ENCODE assay signal across 8 cellular contexts in the genomic region with DNA sequence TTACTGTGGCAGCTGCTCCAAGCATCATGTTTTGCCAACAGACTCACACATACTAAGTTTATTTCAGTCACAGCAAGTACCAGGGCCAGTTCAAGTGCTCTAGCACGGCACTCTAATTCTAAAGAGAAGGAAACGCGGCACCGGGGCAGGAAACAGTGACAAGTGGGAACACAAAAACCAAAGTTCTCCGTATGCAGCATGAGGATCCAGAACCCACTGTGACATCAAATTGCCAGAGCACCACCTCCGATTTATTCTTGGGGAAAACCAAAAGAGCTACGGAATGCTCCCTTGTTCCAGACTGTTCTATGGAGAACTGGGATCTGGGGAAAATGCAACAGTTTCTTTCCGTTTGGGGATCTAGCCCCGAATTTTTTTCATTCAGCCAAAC. TPM values are rescaled to one million over a fixed set of nuclear protein-coding genes. Genes with fewer than 3 reads are reported as not detected.
A peak's percentile ranks its signal among the peaks of the same experiment; 100 is the strongest.
DNase-seq lines count a peak whose midpoint lies in the region; ATAC-seq and TF ChIP-seq lines count a peak whose summit lies in the region.

No MANE protein-coding gene starts in this region.

- TF ChIP-seq CTCF in OCI-LY7 (conservative IDR thresholded peaks at IDR 0.05; ENCODE audit: low read length) (no peak), coronary artery (IDR thresholded peaks at IDR 0.05) (no peak), mucosa of descending colon (IDR thresholded peaks at IDR 0.05) (no peak)

- DNase-seq in NCI-H2029 treated with DMSO at 0.1 percent for 48 hours (lab: John Stamatoyannopoulos, UW): peak; percentile 2
- DNase-seq in NCI-H2029 (lab: John Stamatoyannopoulos, UW): no peak
- no peak for DNase-seq in OCI-LY7 (ENCODE audit: low spot score)
- DNase-seq in coronary artery (ENCODE audit: low spot score): no peak
- no peak for DNase-seq in mucosa of descending colon
- no peak for DNase-seq in epidermal melanocyte (ENCODE audit: insufficient read length, low spot score)
- DNase-seq in putamen (ENCODE audit: low spot score): no peak

- ATAC-seq in HG02623 (IDR thresholded peaks at IDR 0.05; ENCODE audit: unreplicated experiment) (peak; percentile 6), mucosa of descending colon (peak; percentile 0)

- peaks cover 35% of the 10 kb centered on the region for H3K36me3 ChIP-seq in OCI-LY7 (ENCODE audit: insufficient read depth, low read length)
- no peaks in the 10 kb centered on the region for H3K36me3 ChIP-seq in mucosa of descending colon (ENCODE audit: low read depth)

- POLR2A ChIA-PET in OCI-LY7 (lab: Charles Lee): interaction anchor here (0.6 to 1.2 kb wide), 2 partner anchors 388 to 799 kb away, joined by 3 read pairs; no protein-coding TSS in a partner anchor

- peaks cover 39% of the 10 kb centered on the region for H3K4me1 ChIP-seq in OCI-LY7 (ENCODE audit: insufficient read depth, low read length, poor library complexity, severe bottlenecking)
- peaks cover 6% of the 10 kb centered on the region for H3K4me1 ChIP-seq in mucosa of descending colon (ENCODE audit: low read depth)

- BruUV-seq in OCI-LY7 (replicated peaks; lab: Mats Ljungman, UMichigan): no TSS peak

- H3K4me2 ChIP-seq in OCI-LY7 (ENCODE audit: low read length): peak overlapping the region; percentile 89

- peak overlapping the region; percentile 23 for H3K27ac ChIP-seq in OCI-LY7 (ENCODE audit: low read depth, low read length, poor library complexity, severe bottlenecking)
- H3K27ac ChIP-seq in coronary artery: peak overlapping the region; percentile 71 to 80

- H4K20me1 ChIP-seq in OCI-LY7 (ENCODE audit: insufficient read depth, low read length): 0 out of 2 replicates have a peak, but pooled peaks cover 5% of the 10 kb centered on the region

- H2AFZ ChIP-seq in OCI-LY7 (ENCODE audit: low read length): peak overlapping the region; percentile 99

- intact Hi-C loops in OCI-LY7 (cut with micrococcal nuclease; ENCODE audit: unreplicated experiment): loop anchor here (2.0 to 10.0 kb wide), 4 partner anchors 378 to 766 kb away; a partner anchor contains a TSS
- intact Hi-C loops in mucosa of descending colon (cut with DNase I, micrococcal nuclease): no loop called here

- H3K9me3 ChIP-seq in OCI-LY7 (ENCODE audit: low read length) (no peaks in the 10 kb centered on the region), mucosa of descending colon (no peaks in the 10 kb centered on the region)

- no peaks in the 10 kb centered on the region for H3K9me2 ChIP-seq in OCI-LY7 (ENCODE audit: insufficient read depth, low read length)

- peaks cover 36% of the 10 kb centered on the region; the same call in 1 of the 2 replicates for H3K79me2 ChIP-seq in OCI-LY7 (ENCODE audit: insufficient read depth, low read depth, low read length)

- H3K4me3 ChIP-seq in OCI-LY7 (ENCODE audit: low read depth, low read length, poor library complexity, severe bottlenecking) (peak overlapping the region; percentile 76), coronary artery (peak overlapping the region; percentile 70), mucosa of descending colon (no peak overlapping the region)

- CTCF ChIA-PET in OCI-LY7 (lab: Charles Lee; ENCODE audit: unreplicated experiment): no interaction called here

RNA-seq across cellular contexts. Expression of a gene that starts 0.4 kb away (rescaled TPM):
- total RNA-seq in OCI-LY7 (2014; rRNA removed; shearing (Covaris generic)): 17.7 and 22.8 TPM in 2 replicates
- total RNA-seq in OCI-LY7 (2022) (27.4 and 29.7 TPM in 2 replicates), mucosa of descending colon (10 to 100 TPM; 15.7 to 28.7 (median 19.6) TPM)
